Comparison of ENCODE assay signal across 8 cellular contexts in the genomic region with DNA sequence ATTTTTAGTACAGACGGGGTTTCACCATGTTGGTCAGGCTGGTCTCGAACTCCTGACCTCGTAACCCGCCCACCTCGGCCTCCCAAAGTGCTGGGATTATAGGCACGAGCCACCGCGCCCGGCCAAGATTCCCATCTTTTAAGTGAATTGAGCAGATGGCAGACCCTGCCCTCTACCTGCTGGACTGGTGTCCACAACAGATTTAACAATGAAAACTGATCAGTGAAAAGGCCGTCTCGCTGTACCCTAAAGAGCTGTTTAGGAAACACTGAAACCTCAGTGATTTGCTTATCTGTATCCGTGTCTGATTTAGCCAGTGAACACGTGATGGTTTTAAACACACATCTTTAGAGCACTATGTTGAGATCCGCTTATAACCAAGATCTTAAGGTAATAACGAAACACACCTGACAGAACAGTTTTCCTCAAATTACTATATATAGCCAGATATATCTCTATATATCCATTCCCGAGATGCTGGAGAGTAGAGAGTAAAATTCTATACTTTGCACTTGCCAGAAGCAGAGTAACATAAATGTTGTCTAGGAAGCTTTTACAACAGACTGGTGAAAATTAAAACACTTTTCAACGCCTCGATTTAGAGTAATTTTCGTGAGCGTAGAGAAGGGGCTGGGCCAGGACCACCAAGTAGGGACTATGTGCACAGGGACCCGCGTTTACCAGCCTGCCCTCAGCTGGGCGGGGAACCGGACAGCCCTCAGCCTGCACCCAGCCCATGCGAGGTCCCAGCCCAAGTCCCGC. TPM values are rescaled to one million over a fixed set of nuclear protein-coding genes. Genes with fewer than 3 reads are reported as not detected.
DNase-seq lines count a peak whose midpoint lies in the region; ATAC-seq, FAIRE-seq and TF ChIP-seq lines count a peak whose summit lies in the region.

No MANE protein-coding gene starts in this region.

- H3K4me1 ChIP-seq in body of pancreas (peaks cover 4% of the 10 kb centered on the region), small intestine (ENCODE audit: control insufficient read depth in 2 of 2, insufficient read depth in 1 of 2, low read depth in 1 of 2, low read length in 1 of 2) (peaks cover 0 to 3% of the 10 kb centered on the region in 2 donors)

- TF ChIP-seq CTCF in body of pancreas (IDR thresholded peaks at IDR 0.05), result peak in 3 of 7 experiments; percentile 9 to 20 (median 10)

- in situ Hi-C loops in Caki2 (cut with HindIII; ENCODE audit: low pct_unique_long_range_greater_than_20kb, low sequenced_read_pairs), result no loop called here

- 11 to 13% methylated on average over 21 to 26 of the region's 26 CpGs for WGBS in body of pancreas, 2 donors
- WGBS in small intestine, 3 donors, result 1 to 18% (median 11%) methylated on average over 26 of the region's 26 CpGs

- H3K9me3 ChIP-seq in body of pancreas, result peaks cover 0 to 2% (median 0%) of the 10 kb centered on the region in 3 donors
- no peaks in the 10 kb centered on the region for H3K9me3 ChIP-seq in small intestine (ENCODE audit: control insufficient read depth, low read depth)

- H3K27ac ChIP-seq in body of pancreas (peak overlapping the region; percentile 80 to 96 (median 92)), small intestine (ENCODE audit: low read depth in 1 of 2, low read length in 1 of 2) (peak overlapping the region; percentile 61 to 86)

- H3K36me3 ChIP-seq in body of pancreas (replicated peaks in 1 of 2; ENCODE audit: insufficient read depth in 1 of 2, low read depth in 2 of 2) (no peaks in the 10 kb centered on the region), small intestine (ENCODE audit: control insufficient read depth in 2 of 2, insufficient read depth in 2 of 2, low read length in 2 of 2) (no peaks in the 10 kb centered on the region)

- intact Hi-C loops in body of pancreas (cut with DNase I), result no loop called here

- TF ChIP-seq POLR2A in body of pancreas (IDR thresholded peaks at IDR 0.05), result no peak

- peak; percentile 81 for DNase-seq in Caki2 (ENCODE audit: low read depth)
- peak; percentile 65 to 82 for DNase-seq in NCI-H524 (lab: John Stamatoyannopoulos, UW)
- peak; percentile 32 to 84 (median 76) for DNase-seq in body of pancreas
- peak; percentile 80 for DNase-seq in iPS-NIHi11 (ENCODE audit: low spot score)
- peak; percentile 10 for DNase-seq in small intestine
- DNase-seq in central memory CD4-positive, alpha-beta T cell, result no peak

- ATAC-seq in GM18909 (IDR thresholded peaks at IDR 0.05; ENCODE audit: poor library complexity, unreplicated experiment), result peak; percentile 67
- peak; percentile 62 for ATAC-seq in HG03066 (IDR thresholded peaks at IDR 0.05; ENCODE audit: low read depth, unreplicated experiment)
- ATAC-seq in body of pancreas, result peak; percentile 71

- H3K4me3 ChIP-seq in body of pancreas, result peak overlapping the region; percentile 41 to 44
- H3K4me3 ChIP-seq in small intestine (ENCODE audit: low read depth in 1 of 2, low read length in 2 of 2), result peak overlapping the region; percentile 68 to 75

- H3K27me3 ChIP-seq in body of pancreas (no peaks in the 10 kb centered on the region), small intestine (ENCODE audit: control insufficient read depth in 2 of 2, insufficient read depth in 2 of 2, low read length in 2 of 2) (no peaks in the 10 kb centered on the region)

- FAIRE-seq in small intestine (lab: Jason Lieb, UNC), result no peak

RNA-seq across cellular contexts. Expression of gene FAM161A, which starts 0.6 kb away (rescaled TPM):
- total RNA-seq in Caki2 (2014; rRNA removed; shearing (Covaris generic); ENCODE audit: low replicate concordance), result 0.09 and 0.88 TPM in 2 replicates
- 1 to 10 TPM; 3.0 to 3.1 TPM for total RNA-seq in body of pancreas
- polyA plus RNA-seq in small intestine, result under 1 TPM; 0.22 to 0.95 (median 0.54) TPM

RNA-seq across cellular contexts. Expression of gene CCT4, which starts 35.2 kb away (rescaled TPM):
- total RNA-seq in Caki2 (2014; rRNA removed; shearing (Covaris generic); ENCODE audit: low replicate concordance), result 275 and 294 TPM in 2 replicates
- 10 to 100 TPM; 33.3 to 67.5 TPM for total RNA-seq in body of pancreas
- 100 to 1,000 TPM in 1 of 3 donors, 10 to 100 TPM in 2; 36.9 to 115 (median 37.0) TPM for polyA plus RNA-seq in small intestine

RNA-seq across cellular contexts. Expression of gene COMMD1, which starts 52.2 kb away (rescaled TPM):
- 32.4 and 46.9 TPM in 2 replicates for total RNA-seq in Caki2 (2014; rRNA removed; shearing (Covaris generic); ENCODE audit: low replicate concordance)
- total RNA-seq in body of pancreas, result 10 to 100 TPM; 19.1 to 37.9 TPM
- 10 to 100 TPM; 29.1 to 45.4 (median 40.0) TPM for polyA plus RNA-seq in small intestine
